ENCODE assay signal across 1 cellular context in the genomic region with DNA sequence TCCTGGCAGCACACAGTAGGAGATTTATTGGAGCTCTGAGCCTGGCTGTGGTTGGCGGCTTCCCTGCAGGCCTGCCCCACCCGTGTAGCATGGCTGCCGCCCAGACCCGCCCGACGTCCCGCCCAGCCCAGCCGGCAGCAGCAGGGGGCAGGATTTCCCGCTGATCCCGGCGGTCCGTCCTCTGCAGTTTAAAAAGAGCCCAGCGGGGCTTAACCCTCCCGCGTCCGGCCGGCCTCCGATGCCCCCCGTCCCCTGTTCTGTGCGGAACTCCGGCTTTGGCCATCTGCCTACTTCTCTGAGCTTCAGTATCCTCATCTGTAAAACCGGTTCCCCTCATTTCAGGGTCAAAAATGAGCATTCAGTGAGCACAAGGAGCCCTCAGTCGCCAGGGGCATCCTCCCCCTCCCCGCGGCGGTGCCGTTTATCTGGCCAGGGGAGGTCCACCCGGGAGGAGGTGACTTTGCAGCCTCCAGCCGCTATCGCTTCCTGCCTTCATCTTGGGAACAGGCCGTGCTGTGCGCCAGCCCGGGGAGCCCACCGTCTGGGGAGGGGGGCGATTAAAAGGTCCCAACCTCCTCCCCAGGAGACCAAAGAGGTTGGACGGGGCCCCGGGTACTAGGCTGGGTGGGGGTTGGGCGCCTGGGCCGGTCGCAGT.
TF ChIP-seq lines count a peak whose summit lies in the region.

Gene GAS2L1 (plus strand): TSS at position 476 of the 655 bp plus-strand sequence. CDS start 1,456 bp downstream, outside the sequence.

TF ChIP-seq in A549, 52 proteins besides CTCF, POLR2A, EP300 and RAD21 (continued from another document):
- TF ChIP-seq HDAC2 (IDR thresholded peaks at IDR 0.05) (no peak), EHF (CRISPR knock-in tag; IDR thresholded peaks at IDR 0.05) (no peak), MAX (IDR thresholded peaks at IDR 0.05) (peak; percentile 41), CHD4 (IDR thresholded peaks at IDR 0.05; ENCODE audit: borderline replicate concordance) (no peak)
TF ChIP-seq in A549: peak in this region for 3.
